ENCODE assay signal across 7 cellular contexts in genomic region chr10:132248455-132249231, GRCh38. TPM values are rescaled to one million over a fixed set of nuclear protein-coding genes. Genes with fewer than 3 reads are reported as not detected.
DNase-seq lines count a peak whose midpoint lies in the region; ATAC-seq and TF ChIP-seq lines count a peak whose summit lies in the region.

No MANE protein-coding gene starts in this region.

- TF ChIP-seq POLR2A in HCT116 (IDR thresholded peaks at IDR 0.05; ENCODE audit: borderline replicate concordance, extremely low read depth, insufficient read depth, insufficient read length), result no peak

- H3K9ac ChIP-seq in HCT116 (ENCODE audit: low read length), result peak overlapping the region; percentile 39; the same call in 1 of the 2 replicates
- H3K9ac ChIP-seq in iPS-20b (ENCODE audit: low read depth, low read length), result peak overlapping the region; percentile 32; the same call in 1 of the 2 replicates

- intact Hi-C loops in HCT116 (cut with micrococcal nuclease), result no loop called here

- no peak for TF ChIP-seq RAD21 in HCT116 (IDR thresholded peaks at IDR 0.05; ENCODE audit: low read depth)

- H3K36me3 ChIP-seq in HCT116 (ENCODE audit: control insufficient read depth in 1 of 2, insufficient read depth in 2 of 2, low read length in 2 of 2), result no peaks in the 10 kb centered on the region
- no peaks in the 10 kb centered on the region for H3K36me3 ChIP-seq in iPS-20b (ENCODE audit: insufficient read depth, low read depth, low read length)

- POLR2A ChIA-PET in HCT116 (lab: Charles Lee), result interaction anchor here (0.6 to 0.7 kb wide), 2 partner anchors 232 to 1219 kb away, joined by 3 to 4 read pairs; no protein-coding TSS in a partner anchor

- no peaks in the 10 kb centered on the region for H3K9me2 ChIP-seq in HCT116 (ENCODE audit: insufficient read depth)

- peak; percentile 4 for DNase-seq in HCT116 (ENCODE audit: low read depth, low spot score)
- DNase-seq in OCI-M1 (lab: John Stamatoyannopoulos, UW), result peak; percentile 63
- DNase-seq in activated naive CD4-positive, alpha-beta T cell treated with Interleukin-2 at 50 U/mL for 16 hours, result peak; percentile 42
- peak; percentile 56 to 75 for DNase-seq in stimulated activated CD4-positive, alpha-beta T cell treated with anti-CD3 and anti-CD28 coated beads, Interleukin-4, amount 100 ng/mL, for 4 hours
- DNase-seq in DMS 273 (lab: John Stamatoyannopoulos, UW; ENCODE audit: unreplicated experiment), result no peak
- no peak for DNase-seq in ureter (ENCODE audit: low spot score)

- H3K9me3 ChIP-seq in HCT116 (ENCODE audit: control insufficient read depth in 1 of 2, insufficient read depth in 1 of 2, low read depth in 1 of 2, low read length in 2 of 2) (no peaks in the 10 kb centered on the region), iPS-20b (ENCODE audit: insufficient read depth, low read depth, low read length) (no peaks in the 10 kb centered on the region)

- no peak overlapping the region for H3K27ac ChIP-seq in HCT116 (ENCODE audit: low read depth, low read length)
- H3K27ac ChIP-seq in iPS-20b (ENCODE audit: low read length), result no peak overlapping the region

- ATAC-seq in HCT116, result peak; percentile 84

- H4K20me1 ChIP-seq in HCT116 (ENCODE audit: insufficient read depth), result no peaks in the 10 kb centered on the region

- H3K79me2 ChIP-seq in HCT116 (ENCODE audit: insufficient read depth, low read length), result no peaks in the 10 kb centered on the region

- no TSS peak for BruUV-seq in HCT116 (replicated peaks; lab: Mats Ljungman, UMichigan)

- peak overlapping the region; percentile 47 to 57 for H3K4me3 ChIP-seq in HCT116 (replicated peaks in 1 of 2; ENCODE audit: low read depth in 1 of 2, low read length in 2 of 2)
- H3K4me3 ChIP-seq in iPS-20b (ENCODE audit: low read length), result peak overlapping the region; percentile 76

- H3K27me3 ChIP-seq in HCT116 (ENCODE audit: insufficient read depth, low read length) (no peaks in the 10 kb centered on the region), iPS-20b (ENCODE audit: insufficient read depth, low read length) (0 out of 2 replicates have a peak, but pooled peaks cover 4% of the 10 kb centered on the region)

- H2AFZ ChIP-seq in HCT116 (ENCODE audit: low read depth, low read length, poor library complexity, severe bottlenecking), result no peak overlapping the region

- no peak for TF ChIP-seq CTCF in HCT116 (IDR thresholded peaks at IDR 0.05 in 2 of 3, conservative IDR thresholded peaks at IDR 0.05 in 1 of 3; ENCODE audit: borderline replicate concordance in 1 of 3, insufficient read depth in 1 of 3, low read depth in 2 of 3, low read length in 2 of 3)

- H3K4me2 ChIP-seq in HCT116 (ENCODE audit: low read length), result peak overlapping the region; percentile 78

- RAD21 ChIA-PET in HCT116 (lab: Charles Lee; ENCODE audit: low non-redundant PET in 1 of 2, low total read pairs in 2 of 2, uncharacterized antibody in 2 of 2, unreplicated experiment in 2 of 2), result no interaction called here

- CTCF ChIA-PET in HCT116 (lab: Charles Lee), result no interaction called here

- peaks cover 0 to 8% of the 10 kb centered on the region in 2 experiments; a peak in 1 of 4 replicates for H3K4me1 ChIP-seq in HCT116 (ENCODE audit: control insufficient read depth in 1 of 2, insufficient read depth in 2 of 2, low read length in 2 of 2)
- H3K4me1 ChIP-seq in iPS-20b (ENCODE audit: insufficient read depth, low read length), result no peaks in the 10 kb centered on the region

TF ChIP-seq in HCT116, 20 proteins besides CTCF, POLR2A, EP300 and RAD21:
- TF ChIP-seq POLR2AphosphoS5 (IDR thresholded peaks at IDR 0.05; ENCODE audit: low read depth, low read length), result peak; percentile 62
- TF ChIP-seq FOSL1 (IDR thresholded peaks at IDR 0.05; ENCODE audit: low read depth), result no peak
- TF ChIP-seq SIN3A (IDR thresholded peaks at IDR 0.05; ENCODE audit: low read depth), result no peak

RNA-seq across cellular contexts. Expression of gene STK32C, which starts 59.1 kb away (rescaled TPM):
- 29.7 TPM for total RNA-seq in HCT116 (2021; ENCODE audit: unreplicated experiment)
- 33.6 and 34.4 TPM in 2 replicates for polyA plus RNA-seq in HCT116 (2012)
- total RNA-seq in ureter, result 10.8 TPM

Comparison
In these comparisons a context has a peak if more than half of its experiments do, and no peak if none do; other contexts are left out.
1. DNase-seq: peak in HCT116 (single experiment), OCI-M1 (single experiment), activated naive CD4-positive, alpha-beta T cell treated with Interleukin-2 at 50 U/mL for 16 hours (single experiment) and stimulated activated CD4-positive, alpha-beta T cell treated with anti-CD3 and anti-CD28 coated beads, Interleukin-4, amount 100 ng/mL, for 4 hours (2 of 2); none in DMS 273 (single experiment) and ureter (single experiment).